In the genomic region with DNA sequence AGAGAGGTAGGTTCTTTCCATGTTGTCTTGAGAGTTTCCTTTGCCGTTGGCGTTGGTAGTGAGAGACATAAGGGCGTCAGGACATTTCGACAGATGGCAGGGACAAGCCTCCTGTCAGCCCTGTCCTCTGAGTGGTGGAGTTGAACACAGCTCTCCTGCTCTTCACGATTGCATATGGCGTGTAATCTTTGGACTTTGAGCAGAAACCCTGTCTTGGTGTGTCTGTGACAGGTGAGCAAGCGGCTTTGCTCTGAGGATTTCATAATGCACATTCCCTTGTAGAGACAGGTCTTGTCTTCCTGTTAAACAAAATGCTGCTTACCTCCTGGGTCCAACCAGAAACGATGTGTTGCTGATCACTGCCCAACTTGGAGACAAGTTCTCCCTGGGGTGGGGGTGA, we compare ENCODE assay signal across 1 cellular context.
TF ChIP-seq lines count a peak whose summit lies in the region.

No MANE protein-coding gene starts in this region.

TF ChIP-seq in HepG2, 621 proteins besides CTCF, POLR2A, EP300 and RAD21 (continued from another document and continues in another):
- TF ChIP-seq ZGPAT (CRISPR knock-in tag; IDR thresholded peaks at IDR 0.05): no peak
- TF ChIP-seq ZNF605 (CRISPR knock-in tag; IDR thresholded peaks at IDR 0.05): no peak
- TF ChIP-seq, protein P1, sequence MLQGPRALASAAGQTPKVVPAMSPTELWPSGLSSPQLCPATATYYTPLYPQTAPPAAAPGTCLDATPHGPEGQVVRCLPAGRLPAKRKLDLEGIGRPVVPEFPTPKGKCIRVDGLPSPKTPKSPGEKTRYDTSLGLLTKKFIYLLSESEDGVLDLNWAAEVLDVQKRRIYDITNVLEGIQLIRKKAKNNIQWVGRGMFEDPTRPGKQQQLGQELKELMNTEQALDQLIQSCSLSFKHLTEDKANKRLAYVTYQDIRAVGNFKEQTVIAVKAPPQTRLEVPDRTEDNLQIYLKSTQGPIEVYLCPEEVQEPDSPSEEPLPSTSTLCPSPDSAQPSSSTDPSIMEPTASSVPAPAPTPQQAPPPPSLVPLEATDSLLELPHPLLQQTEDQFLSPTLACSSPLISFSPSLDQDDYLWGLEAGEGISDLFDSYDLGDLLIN (CRISPR knock-in tag; IDR thresholded peaks at IDR 0.05; ENCODE audit: borderline replicate concordance): no peak
- 0 out of 2 replicates have a peak, but pooled peaks have one; percentile 30 for TF ChIP-seq DPF2 (CRISPR knock-in tag; IDR thresholded peaks at IDR 0.05; ENCODE audit: borderline replicate concordance, low read depth)
- no peak for TF ChIP-seq ISX (CRISPR knock-in tag; conservative IDR thresholded peaks at IDR 0.05)
- no peak for TF ChIP-seq SYNCRIP (IDR thresholded peaks at IDR 0.05; ENCODE audit: insufficient read depth, low read depth, low read length)
- TF ChIP-seq ZSCAN31 (CRISPR knock-in tag; IDR thresholded peaks at IDR 0.05; ENCODE audit: low read depth): no peak
- no peak for TF ChIP-seq ZNF780A (CRISPR knock-in tag; IDR thresholded peaks at IDR 0.05)
- TF ChIP-seq ZBTB7A (CRISPR knock-in tag; IDR thresholded peaks at IDR 0.05): no peak
- no peak for TF ChIP-seq XRCC5 (optimal IDR thresholded peaks at IDR 0.05; ENCODE audit: low read length)
- TF ChIP-seq ZNF687 (CRISPR knock-in tag; IDR thresholded peaks at IDR 0.05): no peak
- TF ChIP-seq CBX5 (CRISPR knock-in tag; IDR thresholded peaks at IDR 0.05; ENCODE audit: borderline replicate concordance): peak; percentile 41; the same call in 1 of the 2 replicates
- no peak for TF ChIP-seq RFXAP (CRISPR knock-in tag; IDR thresholded peaks at IDR 0.05; ENCODE audit: borderline replicate concordance)
- TF ChIP-seq ZC3H13 (CRISPR knock-in tag; IDR thresholded peaks at IDR 0.05): no peak
- TF ChIP-seq CEBPB (IDR thresholded peaks at IDR 0.05; ENCODE audit: borderline replicate concordance, low read depth, low read length): no peak
- TF ChIP-seq KDM2A (CRISPR knock-in tag; IDR thresholded peaks at IDR 0.05; ENCODE audit: borderline replicate concordance, low read depth): peak; percentile 36; the same call in 1 of the 2 replicates
- TF ChIP-seq PHF21A (CRISPR knock-in tag; IDR thresholded peaks at IDR 0.05): no peak
- no peak for TF ChIP-seq NFKBIZ (CRISPR knock-in tag; IDR thresholded peaks at IDR 0.05)
- TF ChIP-seq ZNF614 (CRISPR knock-in tag; IDR thresholded peaks at IDR 0.05; ENCODE audit: borderline replicate concordance): no peak
- TF ChIP-seq ZNF598 (CRISPR knock-in tag; IDR thresholded peaks at IDR 0.05; ENCODE audit: borderline replicate concordance): no peak
- no peak for TF ChIP-seq SSRP1 (CRISPR knock-in tag; IDR thresholded peaks at IDR 0.05)
- TF ChIP-seq DRAP1 (CRISPR knock-in tag; IDR thresholded peaks at IDR 0.05): no peak
- TF ChIP-seq MTERF4 (CRISPR knock-in tag; IDR thresholded peaks at IDR 0.05): no peak
- no peak for TF ChIP-seq PAF1 (CRISPR knock-in tag; IDR thresholded peaks at IDR 0.05)
- TF ChIP-seq GABPB1 (CRISPR knock-in tag; IDR thresholded peaks at IDR 0.05): no peak
- no peak for TF ChIP-seq NFIB (CRISPR knock-in tag; IDR thresholded peaks at IDR 0.05; ENCODE audit: borderline replicate concordance)
- TF ChIP-seq SPEN (CRISPR knock-in tag; IDR thresholded peaks at IDR 0.05; ENCODE audit: low read depth): no peak
- TF ChIP-seq PHF8 (CRISPR knock-in tag; IDR thresholded peaks at IDR 0.05): no peak
- TF ChIP-seq ZBED4 (CRISPR knock-in tag; IDR thresholded peaks at IDR 0.05; ENCODE audit: borderline replicate concordance): no peak
- 0 out of 2 replicates have a peak, but pooled peaks have one; percentile 41 for TF ChIP-seq ZBTB33 (CRISPR knock-in tag; IDR thresholded peaks at IDR 0.05)
- TF ChIP-seq GLI4 (CRISPR knock-in tag; IDR thresholded peaks at IDR 0.05; ENCODE audit: borderline replicate concordance): no peak
- no peak for TF ChIP-seq GTF3A (CRISPR knock-in tag; conservative IDR thresholded peaks at IDR 0.05)
- TF ChIP-seq, protein P2, sequence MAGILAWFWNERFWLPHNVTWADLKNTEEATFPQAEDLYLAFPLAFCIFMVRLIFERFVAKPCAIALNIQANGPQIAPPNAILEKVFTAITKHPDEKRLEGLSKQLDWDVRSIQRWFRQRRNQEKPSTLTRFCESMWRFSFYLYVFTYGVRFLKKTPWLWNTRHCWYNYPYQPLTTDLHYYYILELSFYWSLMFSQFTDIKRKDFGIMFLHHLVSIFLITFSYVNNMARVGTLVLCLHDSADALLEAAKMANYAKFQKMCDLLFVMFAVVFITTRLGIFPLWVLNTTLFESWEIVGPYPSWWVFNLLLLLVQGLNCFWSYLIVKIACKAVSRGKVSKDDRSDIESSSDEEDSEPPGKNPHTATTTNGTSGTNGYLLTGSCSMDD (CRISPR knock-in tag; IDR thresholded peaks at IDR 0.05): no peak
- TF ChIP-seq ELF1 (CRISPR knock-in tag; IDR thresholded peaks at IDR 0.05): no peak
- no peak for TF ChIP-seq ZNF513 (CRISPR knock-in tag; conservative IDR thresholded peaks at IDR 0.05)
- TF ChIP-seq, protein P3, sequence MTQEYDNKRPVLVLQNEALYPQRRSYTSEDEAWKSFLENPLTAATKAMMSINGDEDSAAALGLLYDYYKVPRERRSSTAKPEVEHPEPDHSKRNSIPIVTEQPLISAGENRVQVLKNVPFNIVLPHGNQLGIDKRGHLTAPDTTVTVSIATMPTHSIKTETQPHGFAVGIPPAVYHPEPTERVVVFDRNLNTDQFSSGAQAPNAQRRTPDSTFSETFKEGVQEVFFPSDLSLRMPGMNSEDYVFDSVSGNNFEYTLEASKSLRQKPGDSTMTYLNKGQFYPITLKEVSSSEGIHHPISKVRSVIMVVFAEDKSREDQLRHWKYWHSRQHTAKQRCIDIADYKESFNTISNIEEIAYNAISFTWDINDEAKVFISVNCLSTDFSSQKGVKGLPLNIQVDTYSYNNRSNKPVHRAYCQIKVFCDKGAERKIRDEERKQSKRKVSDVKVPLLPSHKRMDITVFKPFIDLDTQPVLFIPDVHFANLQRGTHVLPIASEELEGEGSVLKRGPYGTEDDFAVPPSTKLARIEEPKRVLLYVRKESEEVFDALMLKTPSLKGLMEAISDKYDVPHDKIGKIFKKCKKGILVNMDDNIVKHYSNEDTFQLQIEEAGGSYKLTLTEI (CRISPR knock-in tag; conservative IDR thresholded peaks at IDR 0.05): no peak
- TF ChIP-seq MEF2D (CRISPR knock-in tag; IDR thresholded peaks at IDR 0.05): no peak
- no peak for TF ChIP-seq RBM22 (optimal IDR thresholded peaks at IDR 0.05; ENCODE audit: low read length)
- TF ChIP-seq KMT2A (CRISPR knock-in tag; IDR thresholded peaks at IDR 0.05): no peak
- no peak for TF ChIP-seq PTBP1 (IDR thresholded peaks at IDR 0.05; ENCODE audit: low read depth, low read length, poor library complexity, severe bottlenecking)
- TF ChIP-seq NFYC (CRISPR knock-in tag; IDR thresholded peaks at IDR 0.05): no peak
- TF ChIP-seq ZNF282 (IDR thresholded peaks at IDR 0.05; ENCODE audit: partially characterized antibody): no peak
- 0 out of 2 replicates have a peak, but pooled peaks have one; percentile 48 for TF ChIP-seq THAP11 (CRISPR knock-in tag; IDR thresholded peaks at IDR 0.05)
- TF ChIP-seq ZNF205 (CRISPR knock-in tag; IDR thresholded peaks at IDR 0.05): no peak
- no peak for TF ChIP-seq ZNF33A (CRISPR knock-in tag; IDR thresholded peaks at IDR 0.05; ENCODE audit: borderline replicate concordance)
- TF ChIP-seq ZNF260 (CRISPR knock-in tag; IDR thresholded peaks at IDR 0.05; ENCODE audit: borderline replicate concordance, low read depth): no peak
